In the genomic region with DNA sequence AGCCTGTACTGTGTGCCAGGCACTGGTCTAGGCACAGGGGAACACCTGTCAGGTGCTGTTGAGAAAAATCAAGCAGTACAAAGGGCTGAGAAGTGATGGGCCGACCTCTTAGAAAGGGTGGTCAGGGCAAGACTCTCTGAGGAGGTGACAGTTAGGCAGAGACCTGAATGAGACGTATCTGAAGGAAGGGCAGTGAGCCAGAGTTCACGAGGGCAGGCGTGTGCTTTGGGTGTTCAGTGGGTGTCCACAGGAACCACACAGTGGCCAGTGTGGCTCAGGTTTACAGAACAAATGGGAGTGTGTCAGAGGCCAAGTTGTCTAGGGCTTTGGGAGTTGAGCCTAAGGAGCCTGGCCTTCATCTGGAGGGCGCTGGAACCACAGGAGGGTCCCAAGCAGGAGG, we compare ENCODE assay signal across 1 cellular context.
TF ChIP-seq lines count a peak whose summit lies in the region.

No MANE protein-coding gene starts in this region.

TF ChIP-seq in WTC11, 78 proteins besides CTCF, POLR2A, EP300 and RAD21 (continued from another document):
- TF ChIP-seq ZBTB21 (CRISPR knock-in tag; IDR thresholded peaks at IDR 0.05; ENCODE audit: borderline replicate concordance) (no peak), FOXP1 (CRISPR knock-in tag; IDR thresholded peaks at IDR 0.05; ENCODE audit: borderline replicate concordance) (no peak), GABPB1 (CRISPR knock-in tag; IDR thresholded peaks at IDR 0.05) (no peak)
- TF ChIP-seq, protein P1, sequence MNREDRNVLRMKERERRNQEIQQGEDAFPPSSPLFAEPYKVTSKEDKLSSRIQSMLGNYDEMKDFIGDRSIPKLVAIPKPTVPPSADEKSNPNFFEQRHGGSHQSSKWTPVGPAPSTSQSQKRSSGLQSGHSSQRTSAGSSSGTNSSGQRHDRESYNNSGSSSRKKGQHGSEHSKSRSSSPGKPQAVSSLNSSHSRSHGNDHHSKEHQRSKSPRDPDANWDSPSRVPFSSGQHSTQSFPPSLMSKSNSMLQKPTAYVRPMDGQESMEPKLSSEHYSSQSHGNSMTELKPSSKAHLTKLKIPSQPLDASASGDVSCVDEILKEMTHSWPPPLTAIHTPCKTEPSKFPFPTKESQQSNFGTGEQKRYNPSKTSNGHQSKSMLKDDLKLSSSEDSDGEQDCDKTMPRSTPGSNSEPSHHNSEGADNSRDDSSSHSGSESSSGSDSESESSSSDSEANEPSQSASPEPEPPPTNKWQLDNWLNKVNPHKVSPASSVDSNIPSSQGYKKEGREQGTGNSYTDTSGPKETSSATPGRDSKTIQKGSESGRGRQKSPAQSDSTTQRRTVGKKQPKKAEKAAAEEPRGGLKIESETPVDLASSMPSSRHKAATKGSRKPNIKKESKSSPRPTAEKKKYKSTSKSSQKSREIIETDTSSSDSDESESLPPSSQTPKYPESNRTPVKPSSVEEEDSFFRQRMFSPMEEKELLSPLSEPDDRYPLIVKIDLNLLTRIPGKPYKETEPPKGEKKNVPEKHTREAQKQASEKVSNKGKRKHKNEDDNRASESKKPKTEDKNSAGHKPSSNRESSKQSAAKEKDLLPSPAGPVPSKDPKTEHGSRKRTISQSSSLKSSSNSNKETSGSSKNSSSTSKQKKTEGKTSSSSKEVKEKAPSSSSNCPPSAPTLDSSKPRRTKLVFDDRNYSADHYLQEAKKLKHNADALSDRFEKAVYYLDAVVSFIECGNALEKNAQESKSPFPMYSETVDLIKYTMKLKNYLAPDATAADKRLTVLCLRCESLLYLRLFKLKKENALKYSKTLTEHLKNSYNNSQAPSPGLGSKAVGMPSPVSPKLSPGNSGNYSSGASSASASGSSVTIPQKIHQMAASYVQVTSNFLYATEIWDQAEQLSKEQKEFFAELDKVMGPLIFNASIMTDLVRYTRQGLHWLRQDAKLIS (CRISPR knock-in tag; IDR thresholded peaks at IDR 0.05; ENCODE audit: borderline replicate concordance) = no peak
- TF ChIP-seq, protein P2, sequence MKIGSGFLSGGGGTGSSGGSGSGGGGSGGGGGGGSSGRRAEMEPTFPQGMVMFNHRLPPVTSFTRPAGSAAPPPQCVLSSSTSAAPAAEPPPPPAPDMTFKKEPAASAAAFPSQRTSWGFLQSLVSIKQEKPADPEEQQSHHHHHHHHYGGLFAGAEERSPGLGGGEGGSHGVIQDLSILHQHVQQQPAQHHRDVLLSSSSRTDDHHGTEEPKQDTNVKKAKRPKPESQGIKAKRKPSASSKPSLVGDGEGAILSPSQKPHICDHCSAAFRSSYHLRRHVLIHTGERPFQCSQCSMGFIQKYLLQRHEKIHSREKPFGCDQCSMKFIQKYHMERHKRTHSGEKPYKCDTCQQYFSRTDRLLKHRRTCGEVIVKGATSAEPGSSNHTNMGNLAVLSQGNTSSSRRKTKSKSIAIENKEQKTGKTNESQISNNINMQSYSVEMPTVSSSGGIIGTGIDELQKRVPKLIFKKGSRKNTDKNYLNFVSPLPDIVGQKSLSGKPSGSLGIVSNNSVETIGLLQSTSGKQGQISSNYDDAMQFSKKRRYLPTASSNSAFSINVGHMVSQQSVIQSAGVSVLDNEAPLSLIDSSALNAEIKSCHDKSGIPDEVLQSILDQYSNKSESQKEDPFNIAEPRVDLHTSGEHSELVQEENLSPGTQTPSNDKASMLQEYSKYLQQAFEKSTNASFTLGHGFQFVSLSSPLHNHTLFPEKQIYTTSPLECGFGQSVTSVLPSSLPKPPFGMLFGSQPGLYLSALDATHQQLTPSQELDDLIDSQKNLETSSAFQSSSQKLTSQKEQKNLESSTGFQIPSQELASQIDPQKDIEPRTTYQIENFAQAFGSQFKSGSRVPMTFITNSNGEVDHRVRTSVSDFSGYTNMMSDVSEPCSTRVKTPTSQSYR (CRISPR knock-in tag; IDR thresholded peaks at IDR 0.05) = no peak
- TF ChIP-seq, protein P3, sequence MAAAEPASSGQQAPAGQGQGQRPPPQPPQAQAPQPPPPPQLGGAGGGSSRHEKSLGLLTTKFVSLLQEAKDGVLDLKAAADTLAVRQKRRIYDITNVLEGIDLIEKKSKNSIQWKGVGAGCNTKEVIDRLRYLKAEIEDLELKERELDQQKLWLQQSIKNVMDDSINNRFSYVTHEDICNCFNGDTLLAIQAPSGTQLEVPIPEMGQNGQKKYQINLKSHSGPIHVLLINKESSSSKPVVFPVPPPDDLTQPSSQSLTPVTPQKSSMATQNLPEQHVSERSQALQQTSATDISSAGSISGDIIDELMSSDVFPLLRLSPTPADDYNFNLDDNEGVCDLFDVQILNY (CRISPR knock-in tag; IDR thresholded peaks at IDR 0.05) = no peak
